In genomic region chr4:56132835-56133234, GRCh38 we compare ENCODE assay signal across 26 cellular contexts.
A peak's percentile ranks its signal among the peaks of the same experiment; 100 is the strongest.
DNase-seq lines count a peak whose midpoint lies in the region; ATAC-seq, FAIRE-seq and TF ChIP-seq lines count a peak whose summit lies in the region.
"Had no signal": no experiment of that assay in that cellular context is flagged by ENCODE, and none has a peak within 500 bp of the region (broad histone marks: within the 10 kb centered on the region; RNA-seq: fewer than 3 reads in every experiment).

No MANE protein-coding gene starts in this region.

- TF ChIP-seq POLR2A in HepG2 (IDR thresholded peaks at IDR 0.05; ENCODE audit: insufficient read depth in 1 of 2, low read depth in 2 of 2, low read length in 2 of 2): no peak
- no peak for TF ChIP-seq POLR2A in right lobe of liver (IDR thresholded peaks at IDR 0.05)
- TF ChIP-seq POLR2A in erythroblast (IDR thresholded peaks at IDR 0.05; ENCODE audit: low read length): no peak

- H3K4me2 ChIP-seq in HepG2 (ENCODE audit: low read depth, low read length): no peak overlapping the region
- no peak overlapping the region for H3K4me2 ChIP-seq in parathyroid adenoma (ENCODE audit: low read length)
- H3K4me2 ChIP-seq: A549; BLaER1 treated with 17β-estradiol and CSF1 and Interleukin-3, amounts not matched to agents 10 nM and 100 nM had no signal

- DNase-seq in HepG2 (ENCODE audit: low spot score) (no peak), right lobe of liver (no peak), erythroblast (lab: John Stamatoyannopoulos, UW) (peak; percentile 10 to 12), NCI-H2029 treated with DMSO at 0.1 percent for 48 hours (lab: John Stamatoyannopoulos, UW) (no peak), NOMO-1 treated with DMSO at 0.1 percent for 48 hours (lab: John Stamatoyannopoulos, UW; ENCODE audit: unreplicated experiment) (no peak)
- DNase-seq in activated CD4-positive, alpha-beta T cell treated with anti-CD3 and anti-CD28 coated beads, Interleukin-2, amount 50 U/mL, for 48 hours: no peak
- DNase-seq: 8988T; ACHN; AML-193; BE2C; CD4-positive, alpha-beta T cell; CD8-positive, alpha-beta memory T cell; DMS 273 treated with DMSO at 0.1 percent for 48 hours; DMS79; EL; GDM1; GM23248; H7; HCEC 1CT had no signal

- H3K36me3 ChIP-seq in HepG2 (replicated peaks in 1 of 2; ENCODE audit: control insufficient read depth in 1 of 2, insufficient read depth in 2 of 2, low read length in 2 of 2): no peaks in the 10 kb centered on the region
- H3K36me3 ChIP-seq in right lobe of liver: no peaks in the 10 kb centered on the region
- no peaks in the 10 kb centered on the region for H3K36me3 ChIP-seq in parathyroid adenoma (ENCODE audit: control insufficient read depth, insufficient read depth, low read length)
- H3K36me3 ChIP-seq: BE2C had no signal

- CTCF ChIA-PET in HepG2 (lab: Yijun Ruan, JAX; ENCODE audit: low intra/inter-chr PET ratio, low total read pairs): no interaction called here

- TF ChIP-seq CTCF in HepG2 (CRISPR knock-in tag; IDR thresholded peaks at IDR 0.05): no peak
- no peak for TF ChIP-seq CTCF in right lobe of liver (IDR thresholded peaks at IDR 0.05)
- TF ChIP-seq CTCF in parathyroid adenoma (IDR thresholded peaks at IDR 0.05): no peak

- H2AFZ ChIP-seq in HepG2 (ENCODE audit: low read length): no peak overlapping the region
- peak overlapping the region; percentile 2 for H2AFZ ChIP-seq in parathyroid adenoma
- H2AFZ ChIP-seq: GM23248 had no signal

- no peak for TF ChIP-seq RAD21 in HepG2 (CRISPR knock-in tag; IDR thresholded peaks at IDR 0.05)

- no peaks in the 10 kb centered on the region for H3K79me2 ChIP-seq in HepG2 (ENCODE audit: insufficient read depth, low read length)
- peaks cover 2% of the 10 kb centered on the region for H3K79me2 ChIP-seq in parathyroid adenoma

- H3K4me3 ChIP-seq in HepG2 (replicated peaks in 1 of 3; ENCODE audit: insufficient read depth in 1 of 3, low read depth in 2 of 3, low read length in 3 of 3) (no peak overlapping the region), right lobe of liver (no peak overlapping the region), parathyroid adenoma (ENCODE audit: low read depth, low read length) (no peak overlapping the region)
- H3K4me3 ChIP-seq: A549; BLaER1 treated with 17β-estradiol and CSF1 and Interleukin-3, amounts not matched to agents 10 nM and 100 nM; GM12878; GM23248 had no signal

- H3K9me3 ChIP-seq in HepG2 (ENCODE audit: low read length) (no peaks in the 10 kb centered on the region), right lobe of liver (no peaks in the 10 kb centered on the region), parathyroid adenoma (ENCODE audit: control insufficient read depth, low read length) (no peaks in the 10 kb centered on the region)
- H3K9me3 ChIP-seq: A549; BE2C; BLaER1 treated with 17β-estradiol and CSF1 and Interleukin-3, amounts not matched to agents 10 nM and 100 nM had no signal

- intact Hi-C loops in HepG2 (cut with micrococcal nuclease; ENCODE audit: unreplicated experiment) (no loop called here), right lobe of liver (cut with DNase I) (no loop called here)

- POLR2A ChIA-PET in HepG2 (lab: Yijun Ruan, JAX): no interaction called here

- peaks cover 28% of the 10 kb centered on the region for H3K4me1 ChIP-seq in HepG2 (ENCODE audit: insufficient read depth, low read length)
- no peaks in the 10 kb centered on the region for H3K4me1 ChIP-seq in right lobe of liver
- H3K4me1 ChIP-seq in parathyroid adenoma: peaks cover 25% of the 10 kb centered on the region
- H3K4me1 ChIP-seq: A549 had no signal

- ATAC-seq in HepG2 (peak; percentile 40; the same call in 2 of the 3 replicates), right lobe of liver (no peak)
- ATAC-seq: A549, GM12878 had no signal

- H3K9ac ChIP-seq in HepG2 (ENCODE audit: insufficient read depth, low read depth, low read length) (no peak overlapping the region), parathyroid adenoma (no peak overlapping the region)
- H3K9ac ChIP-seq: BLaER1 treated with 17β-estradiol and CSF1 and Interleukin-3, amounts not matched to agents 10 nM and 100 nM; GM23248 had no signal

- no peak for FAIRE-seq in HepG2 (lab: Jason Lieb, UNC)
- FAIRE-seq: A549, D721Med, GM12878, GM19239, H1 had no signal

- H4K20me1 ChIP-seq in HepG2 (ENCODE audit: insufficient read depth, low read length): no peaks in the 10 kb centered on the region; the same call in 1 of the 2 replicates
- H4K20me1 ChIP-seq: BLaER1 treated with 17β-estradiol and CSF1 and Interleukin-3, amounts not matched to agents 10 nM and 100 nM had no signal

- no peak for TF ChIP-seq EP300 in HepG2 (IDR thresholded peaks at IDR 0.05; ENCODE audit: low read depth in 2 of 2, low read length in 2 of 2)
- TF ChIP-seq EP300 in HepG2 (CRISPR knock-in tag; IDR thresholded peaks at IDR 0.05; ENCODE audit: borderline replicate concordance): no peak

- H3K27me3 ChIP-seq in HepG2 (ENCODE audit: control insufficient read depth in 1 of 2, insufficient read depth in 2 of 2, low read length in 2 of 2): no peaks in the 10 kb centered on the region
- no peaks in the 10 kb centered on the region for H3K27me3 ChIP-seq in right lobe of liver
- no peaks in the 10 kb centered on the region for H3K27me3 ChIP-seq in parathyroid adenoma (ENCODE audit: control insufficient read depth, insufficient read depth, low read length)
- H3K27me3 ChIP-seq: BE2C; BLaER1 treated with 17β-estradiol and CSF1 and Interleukin-3, amounts not matched to agents 10 nM and 100 nM had no signal

- no peak overlapping the region for H3K27ac ChIP-seq in HepG2 (ENCODE audit: extremely low read length, insufficient read depth, low read length)
- H3K27ac ChIP-seq in right lobe of liver: no peak overlapping the region
- H3K27ac ChIP-seq in parathyroid adenoma: peak overlapping the region; percentile 89
- H3K27ac ChIP-seq: A549; BLaER1 treated with 17β-estradiol and CSF1 and Interleukin-3, amounts not matched to agents 10 nM and 100 nM; GM23248 had no signal

- 73% methylated on average over 3 of the region's 3 CpGs for WGBS in HepG2 (ENCODE audit: low lambda C conversion rate)
- 44% methylated on average over 3 of the region's 3 CpGs for WGBS in right lobe of liver (ENCODE audit: insufficient coverage, low coverage, low lambda C conversion rate, missing lambda C conversion rate)

- no TSS peak for BruUV-seq in HepG2 (replicated peaks; lab: Mats Ljungman, UMichigan)

- in situ Hi-C loops in HepG2 (cut with HindIII; ENCODE audit: extremely low pct_ligation_motif_present, low pct_unique_long_range_greater_than_20kb): loop anchor here (5.0 kb wide), 1 partner anchor 164 kb away; no protein-coding TSS in a partner anchor

TF ChIP-seq in HepG2, 621 proteins besides CTCF, POLR2A, EP300 and RAD21:
- TF ChIP-seq ZBTB2 (CRISPR knock-in tag; IDR thresholded peaks at IDR 0.05; ENCODE audit: low read depth): no peak
- no peak for TF ChIP-seq ZNF282 (IDR thresholded peaks at IDR 0.05; ENCODE audit: partially characterized antibody)
- no peak for TF ChIP-seq NCOA1 (CRISPR knock-in tag; IDR thresholded peaks at IDR 0.05)
- no peak for TF ChIP-seq ZNF740 (CRISPR knock-in tag; IDR thresholded peaks at IDR 0.05)
- no peak for TF ChIP-seq RBM22 (optimal IDR thresholded peaks at IDR 0.05; ENCODE audit: low read length)
- no peak for TF ChIP-seq HINFP (CRISPR knock-in tag; IDR thresholded peaks at IDR 0.05; ENCODE audit: low read depth)
- TF ChIP-seq ATRX (CRISPR knock-in tag; IDR thresholded peaks at IDR 0.05; ENCODE audit: borderline replicate concordance): no peak
TF ChIP-seq in HepG2: peak in this region for 0.

Comparison
In these comparisons a context has a peak if more than half of its experiments do, and no peak if none do; other contexts are left out.
1. DNase-seq: peak in erythroblast (2 of 2); none in HepG2 (single experiment), right lobe of liver (0 of 3), NCI-H2029 treated with DMSO at 0.1 percent for 48 hours (single experiment), NOMO-1 treated with DMSO at 0.1 percent for 48 hours (single experiment) and activated CD4-positive, alpha-beta T cell treated with anti-CD3 and anti-CD28 coated beads, Interleukin-2, amount 50 U/mL, for 48 hours (0 of 2).